ENCODE assay signal across 1 cellular context in genomic region chr18:77007251-77007650, GRCh38.
TF ChIP-seq lines count a peak whose summit lies in the region.

No MANE protein-coding gene starts in this region.

TF ChIP-seq in HepG2, 621 proteins besides CTCF, POLR2A, EP300 and RAD21 (continued from another document):
- TF ChIP-seq ZNF704 (CRISPR knock-in tag; IDR thresholded peaks at IDR 0.05; ENCODE audit: borderline replicate concordance), result no peak
- TF ChIP-seq ZNF816 (CRISPR knock-in tag; IDR thresholded peaks at IDR 0.05; ENCODE audit: borderline replicate concordance), result no peak
- no peak for TF ChIP-seq DMTF1 (CRISPR knock-in tag; IDR thresholded peaks at IDR 0.05)
- TF ChIP-seq PAXIP1 (CRISPR knock-in tag; conservative IDR thresholded peaks at IDR 0.05), result no peak
- TF ChIP-seq PHF5A (CRISPR knock-in tag; IDR thresholded peaks at IDR 0.05; ENCODE audit: low read depth, unreplicated experiment), result no peak
- no peak for TF ChIP-seq ZNF317 (CRISPR knock-in tag; IDR thresholded peaks at IDR 0.05)
- no peak for TF ChIP-seq PHF8 (CRISPR knock-in tag; IDR thresholded peaks at IDR 0.05)
- no peak for TF ChIP-seq MEF2D (CRISPR knock-in tag; IDR thresholded peaks at IDR 0.05)
- no peak for TF ChIP-seq GTF3A (CRISPR knock-in tag; conservative IDR thresholded peaks at IDR 0.05)
- no peak for TF ChIP-seq TBL1XR1 (IDR thresholded peaks at IDR 0.05; ENCODE audit: borderline replicate concordance, low read length, partially characterized antibody)
- TF ChIP-seq SIN3A (IDR thresholded peaks at IDR 0.05; ENCODE audit: borderline replicate concordance, low read depth, low read length), result no peak
- no peak for TF ChIP-seq RAD51 (IDR thresholded peaks at IDR 0.05; ENCODE audit: borderline replicate concordance)
- no peak for TF ChIP-seq POGK (CRISPR knock-in tag; conservative IDR thresholded peaks at IDR 0.05)
- TF ChIP-seq BCL3 (CRISPR knock-in tag; IDR thresholded peaks at IDR 0.05), result no peak
- TF ChIP-seq POGZ (CRISPR knock-in tag; IDR thresholded peaks at IDR 0.05), result no peak
- no peak for TF ChIP-seq ZC3H13 (CRISPR knock-in tag; IDR thresholded peaks at IDR 0.05)
